17 cellular contexts compared by ENCODE assay signal in genomic region chr3:135310317-135310716, GRCh38.
DNase-seq lines count a peak whose midpoint lies in the region; ATAC-seq and TF ChIP-seq lines count a peak whose summit lies in the region.
"Had no signal": no experiment of that assay in that cellular context is flagged by ENCODE, and none has a peak within 500 bp of the region (broad histone marks: within the 10 kb centered on the region; RNA-seq: fewer than 3 reads in every experiment).

No MANE protein-coding gene starts in this region.

- ATAC-seq in GM18505 (IDR thresholded peaks at IDR 0.05; ENCODE audit: unreplicated experiment) (peak; percentile 51), GM21423 (IDR thresholded peaks at IDR 0.05; ENCODE audit: unreplicated experiment) (no peak), GM21723 (IDR thresholded peaks at IDR 0.05; ENCODE audit: unreplicated experiment) (no peak), HG02970 (IDR thresholded peaks at IDR 0.05; ENCODE audit: low FRiP score, unreplicated experiment) (no peak)
- ATAC-seq: gastrocnemius medialis; natural killer cell; stimulated activated naive B cell treated with anti-CD40 and anti-IgM and Interleukin-4, amounts not matched to agents 10 μg/mL and 1 μg/mL and 100 μg/mL, for 72 hours had no signal

- no peak overlapping the region for H3K4me3 ChIP-seq in HEK293 (ENCODE audit: low read depth, low read length)
- no peak overlapping the region for H3K4me3 ChIP-seq in MG63
- H3K4me3 ChIP-seq: gastrocnemius medialis, GM23248, right atrium auricular region had no signal

- no peaks in the 10 kb centered on the region for H3K4me1 ChIP-seq in HEK293 (ENCODE audit: control insufficient read depth, insufficient read depth, low read length)
- H3K4me1 ChIP-seq: gastrocnemius medialis, right atrium auricular region had no signal

- peak; percentile 11 for DNase-seq in MG63
- peak; percentile 20 for DNase-seq in iPS-NIHi11 (ENCODE audit: low spot score)
- DNase-seq in NCI-H748 treated with DMSO at 0.1 percent for 48 hours (lab: John Stamatoyannopoulos, UW): no peak
- DNase-seq: activated CD4-positive, alpha-beta T cell treated with anti-CD3 and anti-CD28 coated beads, Interleukin-2, amount 50 U/mL, for 4 hours; activated gamma-delta T cell treated with Interleukin-2 at 50 U/mL for 16 hours; effector memory CD4-positive, alpha-beta T cell; gastrocnemius medialis; GM23248; natural killer cell; stimulated activated CD4-positive, alpha-beta T cell treated with anti-CD3 and anti-CD28 coated beads, Interleukin-2, amount 100 ng/mL, for 48 hours; stimulated activated naive B cell treated with anti-CD40 and anti-IgM and Interleukin-4, amounts not matched to agents 10 μg/mL and 1 μg/mL and 100 μg/mL, for 72 hours had no signal

- H3K27ac ChIP-seq in HEK293 (ENCODE audit: extremely low read depth, low read depth, low read length): no peak overlapping the region
- H3K27ac ChIP-seq: gastrocnemius medialis, GM23248, right atrium auricular region had no signal

- TF ChIP-seq CTCF in HEK293 (tag by site-specific recombination; IDR thresholded peaks at IDR 0.05): no peak

- no peaks in the 10 kb centered on the region for H3K9me3 ChIP-seq in HEK293 (ENCODE audit: control insufficient read depth, insufficient read depth, low read depth, low read length)
- no peaks in the 10 kb centered on the region for H3K9me3 ChIP-seq in MG63
- H3K9me3 ChIP-seq: gastrocnemius medialis, right atrium auricular region had no signal

- H3K27me3 ChIP-seq in MG63: no peaks in the 10 kb centered on the region
- H3K27me3 ChIP-seq: gastrocnemius medialis, right atrium auricular region had no signal

- POLR2A ChIA-PET in HEK293 (lab: Yijun Ruan, JAX): no interaction called here

- H3K36me3 ChIP-seq in HEK293 (ENCODE audit: control insufficient read depth in 2 of 2, insufficient read depth in 1 of 2, low read length in 2 of 2) (no peaks in the 10 kb centered on the region), MG63 (no peaks in the 10 kb centered on the region)
- H3K36me3 ChIP-seq: gastrocnemius medialis, right atrium auricular region had no signal

- TF ChIP-seq POLR2A in GM18505 (IDR thresholded peaks at IDR 0.05; ENCODE audit: borderline replicate concordance, extremely low read depth, insufficient read depth, insufficient read length): no peak

- CTCF ChIA-PET in HEK293 (lab: Yijun Ruan, JAX): interaction anchor here (0.9 kb wide), 1 partner anchor 515 kb away, joined by 3 read pairs; the partner anchor contains the start of gene EPHB1

TF ChIP-seq in HEK293, 187 proteins besides CTCF, POLR2A, EP300 and RAD21 (continues in another document):
- TF ChIP-seq ZNF175 (tag by site-specific recombination; IDR thresholded peaks at IDR 0.05) (no peak), ZNF548 (tag by site-specific recombination; IDR thresholded peaks at IDR 0.05) (no peak), ZFP69B (tag by site-specific recombination; IDR thresholded peaks at IDR 0.05) (no peak), ZNF776 (tag by site-specific recombination; IDR thresholded peaks at IDR 0.05; ENCODE audit: borderline replicate concordance) (no peak), ZNF704 (tag by site-specific recombination; IDR thresholded peaks at IDR 0.05) (no peak), ZBTB21 (tag by site-specific recombination; IDR thresholded peaks at IDR 0.05) (no peak), ZNF791 (tag by site-specific recombination; IDR thresholded peaks at IDR 0.05) (no peak), PRDM1 (tag by site-specific recombination; IDR thresholded peaks at IDR 0.05) (no peak), ZNF785 (tag by site-specific recombination; IDR thresholded peaks at IDR 0.05) (no peak), ZNF292 (tag by site-specific recombination; IDR thresholded peaks at IDR 0.05; ENCODE audit: borderline replicate concordance, low read depth) (no peak), ELK4 (IDR thresholded peaks at IDR 0.05; ENCODE audit: borderline replicate concordance, low read depth, low read length) (no peak), TCF7L2 (IDR thresholded peaks at IDR 0.05; ENCODE audit: borderline replicate concordance, low read depth, low read length) (no peak), ZBTB26 (tag by site-specific recombination; optimal IDR thresholded peaks at IDR 0.05) (no peak), ZBTB49 (tag by site-specific recombination; IDR thresholded peaks at IDR 0.05; ENCODE audit: low read depth) (no peak), ZNF404 (tag by site-specific recombination; IDR thresholded peaks at IDR 0.05) (no peak), OSR2 (tag by site-specific recombination; IDR thresholded peaks at IDR 0.05) (peak; percentile 75), ZNF623 (tag by site-specific recombination; IDR thresholded peaks at IDR 0.05) (no peak), ZNF26 (tag by site-specific recombination; IDR thresholded peaks at IDR 0.05) (no peak), ZNF302 (tag by site-specific recombination; IDR thresholded peaks at IDR 0.05; ENCODE audit: low read depth) (no peak), ZNF335 (tag by site-specific recombination; conservative IDR thresholded peaks at IDR 0.05) (no peak), KLF10 (tag by site-specific recombination; IDR thresholded peaks at IDR 0.05) (no peak), ZNF416 (tag by site-specific recombination; IDR thresholded peaks at IDR 0.05) (no peak), ZNF510 (tag by site-specific recombination; IDR thresholded peaks at IDR 0.05; ENCODE audit: insufficient replicate concordance) (no peak), KLF17 (tag by site-specific recombination; IDR thresholded peaks at IDR 0.05) (peak; percentile 93)
